ENCODE assay signal across 8 cellular contexts in genomic region chr22:37659066-37659896, GRCh38. TPM values are rescaled to one million over a fixed set of nuclear protein-coding genes. Genes with fewer than 3 reads are reported as not detected.
DNase-seq lines count a peak whose midpoint lies in the region; ATAC-seq and TF ChIP-seq lines count a peak whose summit lies in the region.

No MANE protein-coding gene starts in this region.

- H3K9me3 ChIP-seq in psoas muscle, result no peaks in the 10 kb centered on the region

- peak overlapping the region; percentile 89 for H3K4me3 Mint-ChIP-seq in activated T-cell treated with anti-CD3 and anti-CD28 coated beads, Interleukin-2, amount 50 U/mL, for 24 hours

- WGBS in psoas muscle, 3 donors, result 2 to 3% (median 3%) methylated on average over 50 to 68 of the region's 68 CpGs

- H3K4me3 ChIP-seq in fibroblast of pulmonary artery (replicated peaks; ENCODE audit: low read depth, low read length), result peak overlapping the region; percentile 64
- peak overlapping the region; percentile 71 for H3K4me3 ChIP-seq in psoas muscle

- peaks cover 42% of the 10 kb centered on the region for H3K4me1 Mint-ChIP-seq in activated T-cell treated with anti-CD3 and anti-CD28 coated beads, Interleukin-2, amount 50 U/mL, for 24 hours (ENCODE audit: low read depth)

- H3K36me3 Mint-ChIP-seq in activated T-cell treated with anti-CD3 and anti-CD28 coated beads, Interleukin-2, amount 50 U/mL, for 24 hours (ENCODE audit: low read depth), result peaks cover 46% of the 10 kb centered on the region

- intact Hi-C loops in psoas muscle (cut with DNase I), result no loop called here

- H3K9me3 Mint-ChIP-seq in activated T-cell treated with anti-CD3 and anti-CD28 coated beads, Interleukin-2, amount 50 U/mL, for 24 hours, result no peaks in the 10 kb centered on the region

- peaks cover 32% of the 10 kb centered on the region for H3K4me1 ChIP-seq in psoas muscle

- TF ChIP-seq CTCF in VCaP (conservative IDR thresholded peaks at IDR 0.05) (no peak), fibroblast of pulmonary artery (IDR thresholded peaks at IDR 0.05; ENCODE audit: low read length, missing control alignments) (no peak), psoas muscle (IDR thresholded peaks at IDR 0.05) (no peak)

- peak overlapping the region; percentile 77 for H3K27ac ChIP-seq in VCaP
- H3K27ac ChIP-seq in psoas muscle, result peak overlapping the region; percentile 78

- peak overlapping the region; percentile 57 for H3K27ac Mint-ChIP-seq in activated T-cell treated with anti-CD3 and anti-CD28 coated beads, Interleukin-2, amount 50 U/mL, for 24 hours

- peak; percentile 17 for ATAC-seq in HG02943 (IDR thresholded peaks at IDR 0.05; ENCODE audit: low read depth, unreplicated experiment)
- no peak for ATAC-seq in psoas muscle

- no peaks in the 10 kb centered on the region for H3K36me3 ChIP-seq in psoas muscle (ENCODE audit: insufficient read depth in 1 of 2, low read depth in 1 of 2)

- DNase-seq in activated T-cell treated with anti-CD3 and anti-CD28 coated beads, Interleukin-2, amount 50 U/mL, for 24 hours, result peak; percentile 63
- DNase-seq in activated T-cell treated with anti-CD3 and anti-CD28 coated beads, Interleukin-2, amount 50 U/mL, for 1 hour, result no peak
- DNase-seq in fibroblast of pulmonary artery (ENCODE audit: low read depth) (no peak), psoas muscle (peak in 1 of 2 donors; percentile 73), GM19240 (ENCODE audit: insufficient read length, low spot score) (no peak), DMS79 (lab: John Stamatoyannopoulos, UW) (no peak)

- no peaks in the 10 kb centered on the region for H3K27me3 Mint-ChIP-seq in activated T-cell treated with anti-CD3 and anti-CD28 coated beads, Interleukin-2, amount 50 U/mL, for 24 hours

- no peaks in the 10 kb centered on the region for H3K27me3 ChIP-seq in psoas muscle (ENCODE audit: insufficient read depth in 3 of 3, low read length in 2 of 3)

RNA-seq across cellular contexts. Expression of gene PDXP, which starts 0.8 kb away (rescaled TPM):
- 10 to 100 TPM in 3 of 4 donors, 1 to 10 TPM in 1; 9.0 to 13.0 (median 12.3) TPM for total RNA-seq in psoas muscle
- 10 to 100 TPM in 2 of 3 donors, 1 to 10 TPM in 1; 9.8 to 37.9 (median 24.4) TPM for polyA plus RNA-seq in psoas muscle

RNA-seq across cellular contexts. Expression of gene LGALS1, which starts 16.2 kb away (rescaled TPM):
- total RNA-seq in psoas muscle, result 1,000 to 10,000 TPM in 1 of 4 donors, 100 to 1,000 TPM in 3; 434 to 1,013 (median 908) TPM
- polyA plus RNA-seq in psoas muscle, result 1,000 to 10,000 TPM in 2 of 3 donors, 100 to 1,000 TPM in 1; 717 to 1,817 (median 1,077) TPM

RNA-seq across cellular contexts. Expression of gene SH3BP1, which starts 19.8 kb away (rescaled TPM):
- 1 to 10 TPM; 1.4 to 2.4 (median 1.9) TPM for total RNA-seq in psoas muscle
- polyA plus RNA-seq in psoas muscle, result under 1 TPM; 0.20 to 0.64 (median 0.34) TPM

RNA-seq across cellular contexts. Expression of gene NOL12, which starts 26.9 kb away (rescaled TPM):
- 10 to 100 TPM; 11.9 to 15.4 (median 12.3) TPM for total RNA-seq in psoas muscle
- 10 to 100 TPM; 21.0 to 43.4 (median 22.0) TPM for polyA plus RNA-seq in psoas muscle

RNA-seq across cellular contexts. Expression of gene TRIOBP, which starts 37.6 kb away (rescaled TPM):
- 10 to 100 TPM; 22.1 to 34.6 (median 24.5) TPM for total RNA-seq in psoas muscle
- polyA plus RNA-seq in psoas muscle, result 10 to 100 TPM; 19.1 to 42.7 (median 24.7) TPM
